Comparison of ENCODE assay signal across 21 cellular contexts in genomic region chr17:77897741-77898301, GRCh38.
"Had no signal": no experiment of that assay in that cellular context is flagged by ENCODE, and none has a peak within 500 bp of the region (broad histone marks: within the 10 kb centered on the region; RNA-seq: fewer than 3 reads in every experiment).

No MANE protein-coding gene starts in this region.

- FAIRE-seq: astrocyte had no signal

- H3K27ac ChIP-seq: brain microvascular endothelial cell, cardiac muscle cell, RWPE1 had no signal

- DNase-seq: activated CD4-positive, alpha-beta T cell treated with anti-CD3 and anti-CD28 coated beads for 4 hours; activated CD8-positive, alpha-beta memory T cell treated with anti-CD3 and anti-CD28 coated beads, Interleukin-2, amount 50 U/mL, for 4 hours; activated CD8-positive, alpha-beta T cell treated with anti-CD3 and anti-CD28 coated beads for 36 hours; activated naive CD4-positive, alpha-beta T cell treated with Interleukin-2 at 50 U/mL for 16 hours; activated naive CD8-positive, alpha-beta T cell treated with anti-CD3 and anti-CD28 coated beads, Interleukin-2, amount 50 U/mL, for 24 hours; amniotic stem cell; brain microvascular endothelial cell; NCI-H1048; NCI-H1417; NCI-H1930; NCI-H510A treated with DMSO at 0.1 percent for 48 hours; NCI-H69; NK-92 treated with Interleukin-12 subunit alpha and Interleukin-12 subunit beta, amount 100 ng/mL, for 24 hours; OCI-M1; SHP77 treated with DMSO at 0.1 percent for 48 hours had no signal

- H3K36me3 ChIP-seq: brain microvascular endothelial cell, cardiac muscle cell had no signal

- H3K27me3 ChIP-seq: cardiac muscle cell had no signal

- ATAC-seq: activated CD4-positive, CD25-positive, alpha-beta regulatory T cell treated with anti-CD3 and anti-CD28 coated beads, Interleukin-2, amount 50 U/mL, for 24 hours; activated CD8-positive, alpha-beta T cell treated with anti-CD3 and anti-CD28 coated beads for 36 hours; activated naive CD4-positive, alpha-beta T cell treated with anti-CD3 and anti-CD28 coated beads, Interleukin-2, amount 50 U/mL, for 72 hours; activated naive CD8-positive, alpha-beta T cell treated with anti-CD3 and anti-CD28 coated beads, Interleukin-2, amount 50 U/mL, for 24 hours; Panc1 had no signal

- H3K4me3 ChIP-seq: cardiac muscle cell had no signal
